1 cellular context compared by ENCODE assay signal in the genomic region with DNA sequence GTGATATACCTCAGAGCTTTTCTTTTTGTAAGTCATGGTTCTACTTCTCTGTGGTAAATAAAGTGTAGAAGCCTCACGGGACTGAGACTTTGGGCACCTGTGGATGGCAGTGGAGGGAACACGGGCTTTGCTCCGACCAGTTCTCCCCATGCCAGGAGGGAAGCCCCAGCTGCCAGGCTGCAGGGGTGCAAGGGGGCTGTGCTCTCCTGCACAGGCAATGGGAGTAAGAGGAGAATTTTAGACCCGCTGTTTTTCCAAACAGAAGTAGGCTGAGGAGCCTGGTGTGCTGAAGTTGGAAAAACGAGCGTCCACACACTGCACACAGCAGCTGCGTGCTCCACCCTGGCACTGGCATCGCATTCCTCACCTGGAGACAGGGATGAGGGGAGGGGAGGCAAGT.
TF ChIP-seq lines count a peak whose summit lies in the region.

No MANE protein-coding gene starts in this region.

TF ChIP-seq in IMR-90, 13 proteins besides CTCF, POLR2A, EP300 and RAD21 (continued from another document):
- TF ChIP-seq, protein P1, sequence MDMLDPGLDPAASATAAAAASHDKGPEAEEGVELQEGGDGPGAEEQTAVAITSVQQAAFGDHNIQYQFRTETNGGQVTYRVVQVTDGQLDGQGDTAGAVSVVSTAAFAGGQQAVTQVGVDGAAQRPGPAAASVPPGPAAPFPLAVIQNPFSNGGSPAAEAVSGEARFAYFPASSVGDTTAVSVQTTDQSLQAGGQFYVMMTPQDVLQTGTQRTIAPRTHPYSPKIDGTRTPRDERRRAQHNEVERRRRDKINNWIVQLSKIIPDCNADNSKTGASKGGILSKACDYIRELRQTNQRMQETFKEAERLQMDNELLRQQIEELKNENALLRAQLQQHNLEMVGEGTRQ (IDR thresholded peaks at IDR 0.05; ENCODE audit: low read depth, low read length) = no peak
- TF ChIP-seq CHD1 (IDR thresholded peaks at IDR 0.05; ENCODE audit: low read depth, low read length) = no peak
